9 cellular contexts compared by ENCODE assay signal in genomic region chr15:34239151-34239761, GRCh38. TPM values are rescaled to one million over a fixed set of nuclear protein-coding genes. Genes with fewer than 3 reads are reported as not detected.
DNase-seq lines count a peak whose midpoint lies in the region; TF ChIP-seq lines count a peak whose summit lies in the region.
"Had no signal": no experiment of that assay in that cellular context is flagged by ENCODE, and none has a peak within 500 bp of the region (broad histone marks: within the 10 kb centered on the region; RNA-seq: fewer than 3 reads in every experiment).

No MANE protein-coding gene starts in this region.

- WGBS in H9 (ENCODE audit: extremely low coverage, insufficient read length, low lambda C conversion rate) = no CpG with 5 or more reads among the region's 4 CpGs
- 66 to 70% methylated on average over 4 of the region's 4 CpGs for WGBS in esophagus, 2 donors

- no peak overlapping the region for H3K18ac ChIP-seq in H9 (ENCODE audit: insufficient read length, low read depth, low read length)

- H2AFZ ChIP-seq in H9 (ENCODE audit: low read length) = no peak overlapping the region

- H3K4ac ChIP-seq in H9 (ENCODE audit: low read depth, low read length) = no peak overlapping the region

- H3K27ac ChIP-seq in H9 (ENCODE audit: insufficient read length, low read depth, low read length) (no peak overlapping the region), esophagus (ENCODE audit: low read depth in 2 of 2, low read length in 1 of 2) (peak overlapping the region; percentile 65 to 89)

- no peaks in the 10 kb centered on the region for H3K23me2 ChIP-seq in H9 (ENCODE audit: insufficient read length, low read depth, low read length, poor library complexity, severe bottlenecking)

- H3K9me3 Mint-ChIP-seq in H9 = no peaks in the 10 kb centered on the region
- H3K9me3 Mint-ChIP-seq in T-helper 2 cell treated with Interferon-gamma antibody and Interleukin-4, amounts not matched to agents 5 μg/mL and 100 μg/mL, for 36 hours = no peaks in the 10 kb centered on the region

- peaks cover 0 to 15% (median 12%) of the 10 kb centered on the region in 3 experiments; a peak in 3 of 7 replicates for H3K36me3 Mint-ChIP-seq in H9 (ENCODE audit: insufficient read depth in 1 of 3, low read depth in 3 of 3)
- H3K36me3 Mint-ChIP-seq in T-helper 2 cell treated with Interferon-gamma antibody and Interleukin-4, amounts not matched to agents 5 μg/mL and 100 μg/mL, for 36 hours (ENCODE audit: low read depth) = peaks cover 50% of the 10 kb centered on the region

- no peak overlapping the region for H2BK20ac ChIP-seq in H9 (ENCODE audit: low read depth, low read length, poor library complexity, severe bottlenecking)

- no peaks in the 10 kb centered on the region for H4K20me1 ChIP-seq in H9 (ENCODE audit: control insufficient read depth, insufficient read depth, insufficient read length)

- no peak for TF ChIP-seq CTCF in H9 (conservative IDR thresholded peaks at IDR 0.05)

- no peaks in the 10 kb centered on the region for H3K79me1 ChIP-seq in H9 (ENCODE audit: insufficient read depth, low read depth, low read length, poor library complexity, severe bottlenecking)

- peaks cover 10 to 16% of the 10 kb centered on the region in 2 experiments for H3K4me1 Mint-ChIP-seq in H9
- H3K4me1 Mint-ChIP-seq in T-helper 2 cell treated with Interferon-gamma antibody and Interleukin-4, amounts not matched to agents 5 μg/mL and 100 μg/mL, for 36 hours (ENCODE audit: low read depth) = peaks cover 22% of the 10 kb centered on the region

- H2BK120ac ChIP-seq in H9 (ENCODE audit: low read depth, low read length, poor library complexity, severe bottlenecking) = no peak overlapping the region

- no peak overlapping the region for H4K91ac ChIP-seq in H9 (ENCODE audit: insufficient read length, low read depth, low read length)

- no peak overlapping the region for H3K4me3 Mint-ChIP-seq in H9
- H3K4me3 Mint-ChIP-seq in T-helper 2 cell treated with Interferon-gamma antibody and Interleukin-4, amounts not matched to agents 5 μg/mL and 100 μg/mL, for 36 hours = peak overlapping the region; percentile 64

- no peak overlapping the region for H3K23ac ChIP-seq in H9 (ENCODE audit: insufficient read length, low read depth, low read length)

- H3K9ac ChIP-seq in H9 (ENCODE audit: extremely low read depth, insufficient read length, low read length) = no peak overlapping the region

- peak overlapping the region in 2 of 3 experiments; percentile 23 to 89; a peak in 3 of 7 replicates for H3K27ac Mint-ChIP-seq in H9
- peak overlapping the region; percentile 84 for H3K27ac Mint-ChIP-seq in T-helper 2 cell treated with Interferon-gamma antibody and Interleukin-4, amounts not matched to agents 5 μg/mL and 100 μg/mL, for 36 hours

- no peak overlapping the region for H3K4me2 ChIP-seq in H9 (ENCODE audit: insufficient read depth, insufficient read length, low read length)

- H2BK15ac ChIP-seq in H9 (ENCODE audit: low read depth, low read length) = no peak overlapping the region

- H3K27me3 Mint-ChIP-seq in H9 (ENCODE audit: low read depth) = no peaks in the 10 kb centered on the region
- H3K27me3 Mint-ChIP-seq in T-helper 2 cell treated with Interferon-gamma antibody and Interleukin-4, amounts not matched to agents 5 μg/mL and 100 μg/mL, for 36 hours (ENCODE audit: low read depth) = no peaks in the 10 kb centered on the region

- no peak overlapping the region for H4K5ac ChIP-seq in H9 (ENCODE audit: insufficient read length, low read depth, low read length)

- H3K36me3 ChIP-seq in esophagus (ENCODE audit: control insufficient read depth in 2 of 2, insufficient read depth in 2 of 2, low read length in 1 of 2) = peaks cover 3 to 11% of the 10 kb centered on the region in 2 donors

- H2BK5ac ChIP-seq in H9 (ENCODE audit: insufficient read length, low read length) = no peak overlapping the region

- DNase-seq in H9 (no peak), DMS 273 (lab: John Stamatoyannopoulos, UW; ENCODE audit: unreplicated experiment) (no peak), NCI-H1105 (lab: John Stamatoyannopoulos, UW) (no peak), inferior parietal cortex (ENCODE audit: extremely low spot score) (no peak)
- DNase-seq in T-helper 2 cell treated with Interferon-gamma antibody and Interleukin-4, amounts not matched to agents 5 μg/mL and 100 μg/mL, for 36 hours (ENCODE audit: low spot score) = peak; percentile 45
- peak; percentile 61 for DNase-seq in stimulated activated CD4-positive, alpha-beta T cell treated with anti-CD3 and anti-CD28 coated beads, Interleukin-4, amount 100 ng/mL, for 24 hours
- DNase-seq: NCI-H82, nucleus accumbens had no signal

- H3K9me3 ChIP-seq in H9 (ENCODE audit: control insufficient read depth, low read depth, low read length) (no peaks in the 10 kb centered on the region), esophagus (ENCODE audit: control insufficient read depth in 2 of 2, insufficient read depth in 1 of 2, low read depth in 1 of 2, low read length in 1 of 2) (no peaks in the 10 kb centered on the region)

- H3T11ph ChIP-seq in H9 (ENCODE audit: low read length) = no peak overlapping the region

- H4K8ac ChIP-seq in H9 (replicated peaks; ENCODE audit: insufficient read length, low read depth, low read length) = no peak overlapping the region

- H3K79me2 ChIP-seq in H9 (ENCODE audit: insufficient read depth, low read length) = no peaks in the 10 kb centered on the region

- no peak overlapping the region for H2BK12ac ChIP-seq in H9 (ENCODE audit: insufficient read length, low read depth, low read length)

- H3K4me1 ChIP-seq in H9 (ENCODE audit: insufficient read depth, low read length) = peaks cover 3% of the 10 kb centered on the region; the same call in 1 of the 2 replicates
- no peaks in the 10 kb centered on the region for H3K4me1 ChIP-seq in esophagus (ENCODE audit: control insufficient read depth in 2 of 2, insufficient read depth in 2 of 2, low read length in 1 of 2)

- H3K27me3 ChIP-seq in H9 (ENCODE audit: insufficient read depth, low read length) = no peaks in the 10 kb centered on the region
- H3K27me3 ChIP-seq in esophagus (ENCODE audit: control insufficient read depth in 1 of 2, insufficient read depth in 2 of 2, low read length in 2 of 2) = no peaks in the 10 kb centered on the region

- H3K56ac ChIP-seq in H9 (ENCODE audit: insufficient read length, low read depth, low read length) = no peak overlapping the region

- no peak overlapping the region for H2AK5ac ChIP-seq in H9 (ENCODE audit: insufficient read length, low read length)

- no peak overlapping the region for H3K14ac ChIP-seq in H9 (ENCODE audit: insufficient read depth, low read length)

- H3K4me3 ChIP-seq in esophagus (ENCODE audit: low read depth in 1 of 2, low read length in 2 of 2) = no peak overlapping the region

RNA-seq across cellular contexts. Expression of gene EMC4, which starts 14.4 kb away (rescaled TPM):
- 108 and 109 TPM in 2 replicates for total RNA-seq in H9 (2021)
- polyA plus RNA-seq in esophagus = 100 to 1,000 TPM; 126 to 142 TPM

RNA-seq across cellular contexts. Expression of gene KATNBL1, which starts 29.4 kb away (rescaled TPM):
- 43.5 and 46.8 TPM in 2 replicates for total RNA-seq in H9 (2021)
- 10 to 100 TPM; 35.4 to 64.3 TPM for polyA plus RNA-seq in esophagus

Comparison
In these comparisons a context has a peak if more than half of its experiments do, and no peak if none do; other contexts are left out.
1. DNase-seq: peak in T-helper 2 cell treated with Interferon-gamma antibody and Interleukin-4, amounts not matched to agents 5 μg/mL and 100 μg/mL, for 36 hours (single experiment) and stimulated activated CD4-positive, alpha-beta T cell treated with anti-CD3 and anti-CD28 coated beads, Interleukin-4, amount 100 ng/mL, for 24 hours (single experiment); none in H9 (single experiment), DMS 273 (single experiment), NCI-H1105 (single experiment) and inferior parietal cortex (single experiment).